Comparison of ENCODE assay signal across 2 cellular contexts in the genomic region with DNA sequence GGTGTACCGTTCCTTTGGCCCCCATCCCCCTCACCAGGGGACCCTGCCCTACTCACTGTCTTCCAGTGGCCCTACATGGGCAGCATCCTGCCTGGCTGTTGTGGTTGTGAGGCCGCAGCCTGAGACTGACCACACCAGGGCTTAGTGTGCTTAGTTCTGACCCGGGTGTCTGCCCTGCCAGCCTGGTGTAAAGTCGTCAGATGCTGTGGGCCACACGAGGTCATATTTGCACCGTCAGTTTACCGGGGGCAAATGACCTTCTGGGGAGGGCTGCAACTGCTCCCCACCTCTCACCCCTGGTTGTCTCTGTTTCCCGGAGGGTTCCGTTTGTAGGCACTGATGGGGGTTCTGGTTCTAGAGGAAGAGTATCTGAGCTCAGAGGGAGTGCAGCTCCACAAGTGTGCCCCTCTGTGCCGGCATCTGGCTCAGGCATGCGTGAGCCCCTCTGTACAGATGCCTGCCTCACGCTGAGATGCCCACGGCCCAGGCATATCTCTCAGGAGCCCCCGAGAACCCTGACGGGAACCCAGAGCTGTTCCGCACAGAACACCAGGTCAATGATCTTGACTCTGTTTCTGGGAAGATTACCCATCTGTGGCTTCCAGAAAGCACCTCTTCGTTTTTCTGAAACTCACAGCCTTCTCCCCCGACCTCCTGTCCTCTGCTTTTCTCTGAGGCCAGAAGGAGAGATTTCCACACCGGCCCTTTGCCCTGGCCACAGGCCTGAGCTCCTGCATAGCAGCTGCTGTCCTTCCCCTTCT.
TF ChIP-seq lines count a peak whose summit lies in the region.

No MANE protein-coding gene starts in this region.

TF ChIP-seq in liver, 16 proteins besides CTCF, POLR2A, EP300 and RAD21:
- TF ChIP-seq, protein P1, sequence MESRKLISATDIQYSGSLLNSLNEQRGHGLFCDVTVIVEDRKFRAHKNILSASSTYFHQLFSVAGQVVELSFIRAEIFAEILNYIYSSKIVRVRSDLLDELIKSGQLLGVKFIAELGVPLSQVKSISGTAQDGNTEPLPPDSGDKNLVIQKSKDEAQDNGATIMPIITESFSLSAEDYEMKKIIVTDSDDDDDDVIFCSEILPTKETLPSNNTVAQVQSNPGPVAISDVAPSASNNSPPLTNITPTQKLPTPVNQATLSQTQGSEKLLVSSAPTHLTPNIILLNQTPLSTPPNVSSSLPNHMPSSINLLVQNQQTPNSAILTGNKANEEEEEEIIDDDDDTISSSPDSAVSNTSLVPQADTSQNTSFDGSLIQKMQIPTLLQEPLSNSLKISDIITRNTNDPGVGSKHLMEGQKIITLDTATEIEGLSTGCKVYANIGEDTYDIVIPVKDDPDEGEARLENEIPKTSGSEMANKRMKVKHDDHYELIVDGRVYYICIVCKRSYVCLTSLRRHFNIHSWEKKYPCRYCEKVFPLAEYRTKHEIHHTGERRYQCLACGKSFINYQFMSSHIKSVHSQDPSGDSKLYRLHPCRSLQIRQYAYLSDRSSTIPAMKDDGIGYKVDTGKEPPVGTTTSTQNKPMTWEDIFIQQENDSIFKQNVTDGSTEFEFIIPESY (IDR thresholded peaks at IDR 0.05), result no peak
- TF ChIP-seq RXRA (IDR thresholded peaks at IDR 0.05), result peak; percentile 40 to 72
- no peak for TF ChIP-seq YY1 (IDR thresholded peaks at IDR 0.05)
- TF ChIP-seq FOXA1 (IDR thresholded peaks at IDR 0.05), result no peak
- no peak for TF ChIP-seq EGR1 (IDR thresholded peaks at IDR 0.05; ENCODE audit: low read depth in 2 of 2)
- no peak for TF ChIP-seq TAF1 (conservative IDR thresholded peaks at IDR 0.05)
- TF ChIP-seq HNF4A (conservative IDR thresholded peaks at IDR 0.05), result peak; percentile 68 to 85
- peak in 1 of 2 donors; percentile 13 for TF ChIP-seq JUND (IDR thresholded peaks at IDR 0.05)
- TF ChIP-seq SP1 (IDR thresholded peaks at IDR 0.05), result no peak
- TF ChIP-seq, protein P2, sequence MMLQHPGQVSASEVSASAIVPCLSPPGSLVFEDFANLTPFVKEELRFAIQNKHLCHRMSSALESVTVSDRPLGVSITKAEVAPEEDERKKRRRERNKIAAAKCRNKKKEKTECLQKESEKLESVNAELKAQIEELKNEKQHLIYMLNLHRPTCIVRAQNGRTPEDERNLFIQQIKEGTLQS (IDR thresholded peaks at IDR 0.05), result no peak
- no peak for TF ChIP-seq FOXA2 (IDR thresholded peaks at IDR 0.05)
- TF ChIP-seq, protein P3, sequence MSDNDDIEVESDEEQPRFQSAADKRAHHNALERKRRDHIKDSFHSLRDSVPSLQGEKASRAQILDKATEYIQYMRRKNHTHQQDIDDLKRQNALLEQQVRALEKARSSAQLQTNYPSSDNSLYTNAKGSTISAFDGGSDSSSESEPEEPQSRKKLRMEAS (IDR thresholded peaks at IDR 0.05), result no peak
- no peak for TF ChIP-seq HNF4G (IDR thresholded peaks at IDR 0.05)
- TF ChIP-seq, protein P4, sequence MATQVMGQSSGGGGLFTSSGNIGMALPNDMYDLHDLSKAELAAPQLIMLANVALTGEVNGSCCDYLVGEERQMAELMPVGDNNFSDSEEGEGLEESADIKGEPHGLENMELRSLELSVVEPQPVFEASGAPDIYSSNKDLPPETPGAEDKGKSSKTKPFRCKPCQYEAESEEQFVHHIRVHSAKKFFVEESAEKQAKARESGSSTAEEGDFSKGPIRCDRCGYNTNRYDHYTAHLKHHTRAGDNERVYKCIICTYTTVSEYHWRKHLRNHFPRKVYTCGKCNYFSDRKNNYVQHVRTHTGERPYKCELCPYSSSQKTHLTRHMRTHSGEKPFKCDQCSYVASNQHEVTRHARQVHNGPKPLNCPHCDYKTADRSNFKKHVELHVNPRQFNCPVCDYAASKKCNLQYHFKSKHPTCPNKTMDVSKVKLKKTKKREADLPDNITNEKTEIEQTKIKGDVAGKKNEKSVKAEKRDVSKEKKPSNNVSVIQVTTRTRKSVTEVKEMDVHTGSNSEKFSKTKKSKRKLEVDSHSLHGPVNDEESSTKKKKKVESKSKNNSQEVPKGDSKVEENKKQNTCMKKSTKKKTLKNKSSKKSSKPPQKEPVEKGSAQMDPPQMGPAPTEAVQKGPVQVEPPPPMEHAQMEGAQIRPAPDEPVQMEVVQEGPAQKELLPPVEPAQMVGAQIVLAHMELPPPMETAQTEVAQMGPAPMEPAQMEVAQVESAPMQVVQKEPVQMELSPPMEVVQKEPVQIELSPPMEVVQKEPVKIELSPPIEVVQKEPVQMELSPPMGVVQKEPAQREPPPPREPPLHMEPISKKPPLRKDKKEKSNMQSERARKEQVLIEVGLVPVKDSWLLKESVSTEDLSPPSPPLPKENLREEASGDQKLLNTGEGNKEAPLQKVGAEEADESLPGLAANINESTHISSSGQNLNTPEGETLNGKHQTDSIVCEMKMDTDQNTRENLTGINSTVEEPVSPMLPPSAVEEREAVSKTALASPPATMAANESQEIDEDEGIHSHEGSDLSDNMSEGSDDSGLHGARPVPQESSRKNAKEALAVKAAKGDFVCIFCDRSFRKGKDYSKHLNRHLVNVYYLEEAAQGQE (IDR thresholded peaks at IDR 0.05), result no peak

TF ChIP-seq in HepG2, 621 proteins besides CTCF, POLR2A, EP300 and RAD21 (continued from another document):
- TF ChIP-seq, protein P5, sequence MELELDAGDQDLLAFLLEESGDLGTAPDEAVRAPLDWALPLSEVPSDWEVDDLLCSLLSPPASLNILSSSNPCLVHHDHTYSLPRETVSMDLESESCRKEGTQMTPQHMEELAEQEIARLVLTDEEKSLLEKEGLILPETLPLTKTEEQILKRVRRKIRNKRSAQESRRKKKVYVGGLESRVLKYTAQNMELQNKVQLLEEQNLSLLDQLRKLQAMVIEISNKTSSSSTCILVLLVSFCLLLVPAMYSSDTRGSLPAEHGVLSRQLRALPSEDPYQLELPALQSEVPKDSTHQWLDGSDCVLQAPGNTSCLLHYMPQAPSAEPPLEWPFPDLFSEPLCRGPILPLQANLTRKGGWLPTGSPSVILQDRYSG (CRISPR knock-in tag; IDR thresholded peaks at IDR 0.05), result no peak
- TF ChIP-seq ZNF841 (CRISPR knock-in tag; IDR thresholded peaks at IDR 0.05; ENCODE audit: borderline replicate concordance), result no peak
- TF ChIP-seq DR1 (CRISPR knock-in tag; IDR thresholded peaks at IDR 0.05), result no peak
- TF ChIP-seq KDM6A (CRISPR knock-in tag; IDR thresholded peaks at IDR 0.05; ENCODE audit: low read depth), result no peak
- TF ChIP-seq, protein P6, sequence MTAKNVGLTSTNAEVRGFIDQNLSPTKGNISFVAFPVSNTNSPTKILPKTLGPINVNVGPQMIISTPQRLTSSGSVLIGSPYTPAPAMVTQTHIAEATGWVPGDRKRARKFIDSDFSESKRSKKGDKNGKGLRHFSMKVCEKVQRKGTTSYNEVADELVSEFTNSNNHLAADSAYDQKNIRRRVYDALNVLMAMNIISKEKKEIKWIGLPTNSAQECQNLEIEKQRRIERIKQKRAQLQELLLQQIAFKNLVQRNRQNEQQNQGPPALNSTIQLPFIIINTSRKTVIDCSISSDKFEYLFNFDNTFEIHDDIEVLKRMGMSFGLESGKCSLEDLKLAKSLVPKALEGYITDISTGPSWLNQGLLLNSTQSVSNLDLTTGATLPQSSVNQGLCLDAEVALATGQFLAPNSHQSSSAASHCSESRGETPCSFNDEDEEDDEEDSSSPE (CRISPR knock-in tag; IDR thresholded peaks at IDR 0.05), result no peak
- TF ChIP-seq MEIS1 (CRISPR knock-in tag; IDR thresholded peaks at IDR 0.05; ENCODE audit: borderline replicate concordance), result no peak
- no peak for TF ChIP-seq ZNF256 (CRISPR knock-in tag; conservative IDR thresholded peaks at IDR 0.05)
- TF ChIP-seq SRY (CRISPR knock-in tag; IDR thresholded peaks at IDR 0.05), result no peak
- no peak for TF ChIP-seq ZBTB1 (CRISPR knock-in tag; IDR thresholded peaks at IDR 0.05; ENCODE audit: borderline replicate concordance)
- TF ChIP-seq, protein P7, sequence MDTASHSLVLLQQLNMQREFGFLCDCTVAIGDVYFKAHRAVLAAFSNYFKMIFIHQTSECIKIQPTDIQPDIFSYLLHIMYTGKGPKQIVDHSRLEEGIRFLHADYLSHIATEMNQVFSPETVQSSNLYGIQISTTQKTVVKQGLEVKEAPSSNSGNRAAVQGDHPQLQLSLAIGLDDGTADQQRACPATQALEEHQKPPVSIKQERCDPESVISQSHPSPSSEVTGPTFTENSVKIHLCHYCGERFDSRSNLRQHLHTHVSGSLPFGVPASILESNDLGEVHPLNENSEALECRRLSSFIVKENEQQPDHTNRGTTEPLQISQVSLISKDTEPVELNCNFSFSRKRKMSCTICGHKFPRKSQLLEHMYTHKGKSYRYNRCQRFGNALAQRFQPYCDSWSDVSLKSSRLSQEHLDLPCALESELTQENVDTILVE (CRISPR knock-in tag; IDR thresholded peaks at IDR 0.05), result no peak
- TF ChIP-seq, protein P8, sequence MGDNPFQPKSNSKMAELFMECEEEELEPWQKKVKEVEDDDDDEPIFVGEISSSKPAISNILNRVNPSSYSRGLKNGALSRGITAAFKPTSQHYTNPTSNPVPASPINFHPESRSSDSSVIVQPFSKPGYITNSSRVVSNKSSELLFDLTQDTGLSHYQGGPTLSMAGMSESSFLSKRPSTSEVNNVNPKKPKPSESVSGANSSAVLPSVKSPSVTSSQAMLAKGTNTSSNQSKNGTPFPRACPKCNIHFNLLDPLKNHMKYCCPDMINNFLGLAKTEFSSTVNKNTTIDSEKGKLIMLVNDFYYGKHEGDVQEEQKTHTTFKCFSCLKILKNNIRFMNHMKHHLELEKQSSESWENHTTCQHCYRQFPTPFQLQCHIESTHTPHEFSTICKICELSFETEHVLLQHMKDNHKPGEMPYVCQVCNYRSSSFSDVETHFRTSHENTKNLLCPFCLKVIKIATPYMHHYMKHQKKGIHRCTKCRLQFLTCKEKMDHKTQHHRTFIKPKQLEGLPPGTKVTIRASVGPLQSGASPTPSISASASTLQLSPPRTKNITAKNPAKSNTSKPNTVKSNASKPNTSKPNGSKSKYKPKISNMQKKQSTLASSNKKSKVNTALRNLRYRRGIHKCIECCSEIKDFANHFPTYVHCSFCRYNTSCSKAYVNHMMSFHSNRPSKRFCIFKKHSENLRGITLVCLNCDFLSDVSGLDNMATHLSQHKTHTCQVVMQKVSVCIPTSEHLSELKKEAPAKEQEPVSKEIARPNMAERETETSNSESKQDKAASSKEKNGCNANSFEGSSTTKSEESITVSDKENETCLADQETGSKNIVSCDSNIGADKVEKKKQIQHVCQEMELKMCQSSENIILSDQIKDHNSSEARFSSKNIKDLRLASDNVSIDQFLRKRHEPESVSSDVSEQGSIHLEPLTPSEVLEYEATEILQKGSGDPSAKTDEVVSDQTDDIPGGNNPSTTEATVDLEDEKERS (CRISPR knock-in tag; IDR thresholded peaks at IDR 0.05), result no peak
- TF ChIP-seq ZNF563 (CRISPR knock-in tag; IDR thresholded peaks at IDR 0.05), result no peak
